ENCODE assay signal across 8 cellular contexts in genomic region chr12:120317258-120318105, GRCh38. TPM values are rescaled to one million over a fixed set of nuclear protein-coding genes. Genes with fewer than 3 reads are reported as not detected.
DNase-seq lines count a peak whose midpoint lies in the region; ATAC-seq and TF ChIP-seq lines count a peak whose summit lies in the region.

No MANE protein-coding gene starts in this region.

- no peaks in the 10 kb centered on the region for H3K36me3 Mint-ChIP-seq in IgD-negative memory B cell

- peaks cover 18 to 20% of the 10 kb centered on the region in 2 donors for H3K4me1 ChIP-seq in mucosa of rectum (ENCODE audit: control insufficient read depth in 2 of 2, insufficient read depth in 2 of 2, low read length in 2 of 2)

- peak; percentile 89 for TF ChIP-seq POLR2A in erythroblast (IDR thresholded peaks at IDR 0.05; ENCODE audit: low read length)

- peak overlapping the region; percentile 46 to 93 (median 88) for H3K4me3 Mint-ChIP-seq in IgD-negative memory B cell

- no peaks in the 10 kb centered on the region for H3K27me3 ChIP-seq in mucosa of rectum (ENCODE audit: control insufficient read depth in 2 of 2, insufficient read depth in 2 of 2, low read length in 2 of 2)

- DNase-seq in DMS153 treated with DMSO at 0.1 percent for 48 hours (lab: John Stamatoyannopoulos, UW; ENCODE audit: unreplicated experiment): peak; percentile 99
- peak; percentile 100 for DNase-seq in OCI-M1 (lab: John Stamatoyannopoulos, UW)
- DNase-seq in activated T-cell treated with anti-CD3 and anti-CD28 coated beads, Interleukin-2, amount 50 U/mL, for 1 hour: peak; percentile 100
- DNase-seq in erythroblast (lab: John Stamatoyannopoulos, UW): peak; percentile 99
- DNase-seq in stimulated activated CD8-positive, alpha-beta memory T cell treated with anti-CD3 and anti-CD28 coated beads, Interleukin-4, amount 100 ng/mL, for 48 hours: peak; percentile 100

- ATAC-seq in GM21529 (IDR thresholded peaks at IDR 0.05; ENCODE audit: unreplicated experiment): peak; percentile 99

- peak overlapping the region; percentile 88 to 92 for H3K9ac ChIP-seq in mucosa of rectum (ENCODE audit: low read depth in 1 of 2, low read length in 2 of 2)

- no peaks in the 10 kb centered on the region for H3K9me3 Mint-ChIP-seq in IgD-negative memory B cell

- H3K4me3 ChIP-seq in mucosa of rectum (ENCODE audit: low read length in 2 of 2): peak overlapping the region; percentile 84 to 93

- no peaks in the 10 kb centered on the region for H3K36me3 ChIP-seq in mucosa of rectum (ENCODE audit: control insufficient read depth in 2 of 2, insufficient read depth in 2 of 2, low read length in 2 of 2)

- peak overlapping the region; percentile 47 to 98 (median 50) for H3K27ac Mint-ChIP-seq in IgD-negative memory B cell

- peaks cover 6 to 11% (median 10%) of the 10 kb centered on the region in 3 donors for H3K4me1 Mint-ChIP-seq in IgD-negative memory B cell

- H3K27ac ChIP-seq in mucosa of rectum (ENCODE audit: low read depth in 2 of 2, low read length in 2 of 2): peak overlapping the region; percentile 85 to 89

- peaks cover 2% of the 10 kb centered on the region for H3K27me3 Mint-ChIP-seq in IgD-negative memory B cell

- H3K9me3 ChIP-seq in mucosa of rectum (ENCODE audit: control insufficient read depth in 2 of 2, low read length in 2 of 2): no peaks in the 10 kb centered on the region

RNA-seq across cellular contexts. Expression of gene PLA2G1B, which starts 10.1 kb away (rescaled TPM):
- not detected for polyA plus RNA-seq in IgD-negative memory B cell

RNA-seq across cellular contexts. Expression of gene SIRT4, which starts 15.4 kb away (rescaled TPM):
- polyA plus RNA-seq in IgD-negative memory B cell: 0.74 TPM

RNA-seq across cellular contexts. Expression of gene RNU4-1, which starts 24.4 kb away (rescaled TPM):
- polyA plus RNA-seq in IgD-negative memory B cell: not detected

RNA-seq across cellular contexts. Expression of gene RNU4-2, which starts 25.8 kb away (rescaled TPM):
- polyA plus RNA-seq in IgD-negative memory B cell: not detected

RNA-seq across cellular contexts. Expression of gene MSI1, which starts 51.5 kb away (rescaled TPM):
- not detected for polyA plus RNA-seq in IgD-negative memory B cell

Comparison
In these comparisons a context has a peak if more than half of its experiments do, and no peak if none do; other contexts are left out.
1. Peak in every context shown above with its lines: DNase-seq, ATAC-seq, H3K4me3 ChIP-seq and H3K27ac ChIP-seq.